8 cellular contexts compared by ENCODE assay signal in the genomic region with DNA sequence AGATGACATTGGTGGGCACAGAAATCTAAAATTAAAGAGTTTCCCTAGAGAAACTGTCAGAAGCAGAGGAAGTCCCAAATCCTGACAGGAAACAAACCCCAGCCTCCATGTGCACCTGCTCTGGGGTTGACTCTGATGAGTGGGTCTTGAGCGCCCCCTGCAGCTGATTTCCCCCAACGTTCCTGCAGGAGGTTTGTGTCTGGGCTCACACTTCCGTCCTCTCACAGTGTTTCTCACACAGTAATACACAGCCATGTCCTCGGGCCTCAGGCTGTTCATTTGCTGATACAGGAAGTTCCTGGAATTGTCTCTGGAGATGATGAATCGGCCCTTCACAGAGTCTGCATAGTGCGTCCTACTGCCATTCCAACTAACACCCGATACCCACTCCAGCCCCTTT.
A peak's percentile ranks its signal among the peaks of the same experiment; 100 is the strongest.
DNase-seq lines count a peak whose midpoint lies in the region; ATAC-seq and TF ChIP-seq lines count a peak whose summit lies in the region.
"Not testable (repeated sequence)": the region's sequence is repeated elsewhere in the genome, so short reads cannot be mapped to it uniquely, and the experiment has no call there.

No MANE protein-coding gene starts in this region.

- not testable (repeated sequence) for H3K36me3 ChIP-seq in OCI-LY3 (replicated peaks; ENCODE audit: low read depth, low read length)

- not testable (repeated sequence) for H3K36me3 Mint-ChIP-seq in activated CD4-positive, alpha-beta T cell treated with anti-CD3 and anti-CD28 coated beads, Interleukin-2, amount 10 ng/mL, durations not matched to agents 24 days and 14 days (ENCODE audit: low read depth); central memory CD8-positive, alpha-beta T cell (ENCODE audit: insufficient read depth)

- H3K4me1 ChIP-seq in OCI-LY3 (ENCODE audit: low read length): not testable (repeated sequence)

- 0 out of 2 replicates have a peak, but pooled peaks have one; percentile 3 for TF ChIP-seq CTCF in GM12875 (IDR thresholded peaks at IDR 0.05; ENCODE audit: borderline replicate concordance, insufficient read depth, low read depth, low read length)
- TF ChIP-seq CTCF in OCI-LY3 (IDR thresholded peaks at IDR 0.05; ENCODE audit: low read depth, low read length): peak; percentile 27

- not testable (repeated sequence) for H3K4me2 ChIP-seq in OCI-LY3 (ENCODE audit: low read length)

- intact Hi-C loops in activated CD4-positive, alpha-beta T cell treated with anti-CD3 and anti-CD28 coated beads, Interleukin-2, amount 10 ng/mL, durations not matched to agents 24 days and 14 days (cut with micrococcal nuclease): not testable (repeated sequence)

- not testable (repeated sequence) for H3K79me2 ChIP-seq in OCI-LY3 (ENCODE audit: low read length)

- not testable (repeated sequence) for H3K4me3 ChIP-seq in GM12875 (ENCODE audit: low read depth, low read length); OCI-LY3 (ENCODE audit: low read length)

- H2AFZ ChIP-seq in OCI-LY3 (ENCODE audit: low read depth, low read length): not testable (repeated sequence)

- H3K27ac Mint-ChIP-seq in activated CD4-positive, alpha-beta T cell treated with anti-CD3 and anti-CD28 coated beads, Interleukin-2, amount 10 ng/mL, durations not matched to agents 24 days and 14 days; central memory CD8-positive, alpha-beta T cell (ENCODE audit: low read depth): not testable (repeated sequence)

- not testable (repeated sequence) for H3K4me3 Mint-ChIP-seq in activated CD4-positive, alpha-beta T cell treated with anti-CD3 and anti-CD28 coated beads, Interleukin-2, amount 10 ng/mL, durations not matched to agents 24 days and 14 days; central memory CD8-positive, alpha-beta T cell

- H3K9ac ChIP-seq in OCI-LY3 (ENCODE audit: low read length): not testable (repeated sequence)

- H3K27me3 Mint-ChIP-seq in activated CD4-positive, alpha-beta T cell treated with anti-CD3 and anti-CD28 coated beads, Interleukin-2, amount 10 ng/mL, durations not matched to agents 24 days and 14 days: peaks cover 68% of the 10 kb centered on the region
- not testable (repeated sequence) for H3K27me3 Mint-ChIP-seq in central memory CD8-positive, alpha-beta T cell

- peaks cover 13% of the 10 kb centered on the region; the same call in 1 of the 2 replicates for H3K27me3 ChIP-seq in OCI-LY3 (ENCODE audit: low read depth, low read length)

- H3K9me3 ChIP-seq in OCI-LY3 (ENCODE audit: insufficient read depth, low read length): not testable (repeated sequence)

- DNase-seq in CD1c-positive myeloid dendritic cell (ENCODE audit: extremely low spot score): peak; percentile 11
- DNase-seq in activated CD4-positive, alpha-beta T cell treated with anti-CD3 and anti-CD28 coated beads, Interleukin-2, amount 10 ng/mL, durations not matched to agents 24 days and 14 days: peak; percentile 90
- DNase-seq in activated T-cell treated with anti-CD3 and anti-CD28 coated beads, Interleukin-2, amount 50 U/mL, for 48 hours: peak; percentile 86 to 88
- DNase-seq in central memory CD8-positive, alpha-beta T cell (ENCODE audit: low spot score in 2 of 2): peak; percentile 23 to 50
- peak; percentile 53 to 60 for DNase-seq in stimulated activated CD4-positive, alpha-beta T cell treated with anti-CD3 and anti-CD28 coated beads, Interleukin-1b, Interleukin-23, amount 100 ng/mL, for 4 hours (ENCODE audit: low read depth in 2 of 2)
- DNase-seq in stimulated activated CD8-positive, alpha-beta memory T cell treated with anti-CD3 and anti-CD28 coated beads, Interleukin-4, amount 100 ng/mL, for 48 hours: peak; percentile 89

- not testable (repeated sequence) for H3K27ac ChIP-seq in OCI-LY3 (ENCODE audit: low read length)

- not testable (repeated sequence) for ATAC-seq in central memory CD8-positive, alpha-beta T cell (replicated peaks; ENCODE audit: extremely low read depth, poor library complexity, severe bottlenecking)

- H3K4me1 Mint-ChIP-seq in activated CD4-positive, alpha-beta T cell treated with anti-CD3 and anti-CD28 coated beads, Interleukin-2, amount 10 ng/mL, durations not matched to agents 24 days and 14 days: peaks cover 18% of the 10 kb centered on the region
- H3K4me1 Mint-ChIP-seq in central memory CD8-positive, alpha-beta T cell: not testable (repeated sequence)

- not testable (repeated sequence) for H4K20me1 ChIP-seq in OCI-LY3 (ENCODE audit: insufficient read depth, low read length)

- H3K9me3 Mint-ChIP-seq in activated CD4-positive, alpha-beta T cell treated with anti-CD3 and anti-CD28 coated beads, Interleukin-2, amount 10 ng/mL, durations not matched to agents 24 days and 14 days; central memory CD8-positive, alpha-beta T cell: not testable (repeated sequence)

Comparison
In these comparisons a context has a peak if more than half of its experiments do, and no peak if none do; other contexts are left out.
1. DNase-seq: peak in every context shown above with its lines; median percentile 90 in activated CD4-positive, alpha-beta T cell treated with anti-CD3 and anti-CD28 coated beads, Interleukin-2, amount 10 ng/mL, durations not matched to agents 24 days and 14 days; 89 in stimulated activated CD8-positive, alpha-beta memory T cell treated with anti-CD3 and anti-CD28 coated beads, Interleukin-4, amount 100 ng/mL, for 48 hours; 87 in activated T-cell treated with anti-CD3 and anti-CD28 coated beads, Interleukin-2, amount 50 U/mL, for 48 hours; 56 in stimulated activated CD4-positive, alpha-beta T cell treated with anti-CD3 and anti-CD28 coated beads, Interleukin-1b, Interleukin-23, amount 100 ng/mL, for 4 hours; 36 in central memory CD8-positive, alpha-beta T cell; 11 in CD1c-positive myeloid dendritic cell.